Comparison of ENCODE assay signal across 6 cellular contexts in the genomic region with DNA sequence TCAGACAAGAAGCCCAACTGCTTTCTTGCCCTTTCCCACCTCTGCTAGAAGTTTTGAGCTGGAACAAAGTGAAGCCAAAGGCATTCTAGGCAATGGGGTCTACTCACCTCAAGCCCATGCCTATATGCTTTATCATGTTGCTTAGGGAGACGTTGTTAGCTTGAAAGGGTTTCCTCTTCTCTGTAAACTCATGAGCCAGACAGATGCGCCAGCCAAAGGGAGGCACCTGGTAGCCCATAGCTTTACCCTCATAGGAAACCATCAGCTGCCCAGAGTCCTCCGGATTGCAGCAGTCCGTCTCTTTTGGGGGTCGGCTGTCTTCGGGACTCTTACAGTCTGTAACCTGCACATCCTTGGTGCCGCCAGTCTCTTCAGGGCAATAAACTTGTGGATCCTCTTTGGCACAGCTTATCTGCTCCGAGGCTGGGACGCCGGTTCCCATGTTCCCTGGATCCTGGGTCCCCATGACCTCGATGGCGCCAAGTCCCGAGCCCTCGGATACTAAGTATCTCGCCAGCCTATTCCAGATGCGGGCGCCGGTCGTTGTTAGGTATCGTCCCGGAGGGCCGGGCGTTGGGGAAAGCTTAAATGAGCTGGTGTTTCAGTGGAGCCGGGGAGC. TPM values are rescaled to one million over a fixed set of nuclear protein-coding genes. Genes with fewer than 3 reads are reported as not detected.
DNase-seq lines count a peak whose midpoint lies in the region; ATAC-seq and TF ChIP-seq lines count a peak whose summit lies in the region.

No MANE protein-coding gene starts in this region.

- peak overlapping the region; percentile 89 for H3K27ac Mint-ChIP-seq in stimulated activated naive B cell treated with anti-CD40 and anti-IgM and Interleukin-4, amounts not matched to agents 10 μg/mL and 1 μg/mL and 100 μg/mL, for 72 hours

- H3K9me2 ChIP-seq in Loucy (replicated peaks; ENCODE audit: low read depth, low read length): no peaks in the 10 kb centered on the region

- peak overlapping the region; percentile 89 to 95 for H3K4me3 Mint-ChIP-seq in stimulated activated naive B cell treated with anti-CD40 and anti-IgM and Interleukin-4, amounts not matched to agents 10 μg/mL and 1 μg/mL and 100 μg/mL, for 72 hours

- H3K4me2 ChIP-seq in Loucy (ENCODE audit: low read depth, low read length, poor library complexity, severe bottlenecking): peak overlapping the region; percentile 87

- H3K36me3 ChIP-seq in A673 (ENCODE audit: insufficient read depth, low read length, poor library complexity, severe bottlenecking): peaks cover 23% of the 10 kb centered on the region
- peaks cover 13% of the 10 kb centered on the region; the same call in 1 of the 2 replicates for H3K36me3 ChIP-seq in Loucy (ENCODE audit: insufficient read depth, low read length)
- peaks cover 8 to 32% of the 10 kb centered on the region in 2 donors for H3K36me3 ChIP-seq in esophagus (ENCODE audit: control insufficient read depth in 2 of 2, insufficient read depth in 2 of 2, low read length in 1 of 2)

- no peak for TF ChIP-seq CTCF in A673 (conservative IDR thresholded peaks at IDR 0.05; ENCODE audit: low read depth, low read length)
- no peak for TF ChIP-seq CTCF in Loucy (conservative IDR thresholded peaks at IDR 0.05; ENCODE audit: low read length)

- POLR2A ChIA-PET in A673 (lab: Charles Lee; ENCODE audit: low non-redundant PET): interaction anchor here (0.6 to 0.8 kb wide), 2 partner anchors 15 to 16 kb away, joined by 5 to 8 read pairs; partner anchors contain the start of genes CREB3 and TLN1

- H3K79me2 ChIP-seq in Loucy (ENCODE audit: insufficient read depth, low read length): peaks cover 61% of the 10 kb centered on the region

- CTCF ChIA-PET in A673 (lab: Charles Lee): interaction anchor here (0.6 to 1.2 kb wide), 2 partner anchors 12 to 56 kb away, joined by 3 to 4 read pairs; no protein-coding TSS in a partner anchor

- peaks cover 34 to 51% of the 10 kb centered on the region in 2 donors for H3K36me3 Mint-ChIP-seq in stimulated activated naive B cell treated with anti-CD40 and anti-IgM and Interleukin-4, amounts not matched to agents 10 μg/mL and 1 μg/mL and 100 μg/mL, for 72 hours

- H3K9me3 Mint-ChIP-seq in stimulated activated naive B cell treated with anti-CD40 and anti-IgM and Interleukin-4, amounts not matched to agents 10 μg/mL and 1 μg/mL and 100 μg/mL, for 72 hours: no peaks in the 10 kb centered on the region

- peak overlapping the region; percentile 79 for H3K9ac ChIP-seq in Loucy (ENCODE audit: low read depth, low read length, poor library complexity, severe bottlenecking)

- peak in 1 of 2 donors; percentile 2 for ATAC-seq in stimulated activated naive B cell treated with anti-CD40 and anti-IgM and Interleukin-4, amounts not matched to agents 10 μg/mL and 1 μg/mL and 100 μg/mL, for 72 hours (replicated peaks)
- ATAC-seq in HG02840 (IDR thresholded peaks at IDR 0.05; ENCODE audit: low FRiP score, unreplicated experiment): no peak

- H3K27ac ChIP-seq in A673 (ENCODE audit: low read depth, low read length, poor library complexity, severe bottlenecking) (peak overlapping the region; percentile 81), esophagus (ENCODE audit: low read depth in 2 of 2, low read length in 1 of 2) (peak overlapping the region; percentile 86 to 93)

- WGBS in esophagus, 2 donors: 0 to 1% methylated on average over 24 of the region's 24 CpGs

- peaks cover 28% of the 10 kb centered on the region for H4K20me1 ChIP-seq in Loucy (ENCODE audit: insufficient read depth, low read length, poor library complexity, severe bottlenecking)

- no peaks in the 10 kb centered on the region for H3K27me3 Mint-ChIP-seq in stimulated activated naive B cell treated with anti-CD40 and anti-IgM and Interleukin-4, amounts not matched to agents 10 μg/mL and 1 μg/mL and 100 μg/mL, for 72 hours

- H3K4me1 Mint-ChIP-seq in stimulated activated naive B cell treated with anti-CD40 and anti-IgM and Interleukin-4, amounts not matched to agents 10 μg/mL and 1 μg/mL and 100 μg/mL, for 72 hours: peaks cover 41 to 75% of the 10 kb centered on the region in 2 donors

- H2AFZ ChIP-seq in Loucy (ENCODE audit: low read length): peak overlapping the region; percentile 89; the same call in 1 of the 2 replicates

- H3K4me3 ChIP-seq in A673 (ENCODE audit: low read depth, low read length, poor library complexity, severe bottlenecking) (peak overlapping the region; percentile 96), Loucy (ENCODE audit: low read length, poor library complexity, severe bottlenecking) (peak overlapping the region; percentile 90), esophagus (ENCODE audit: low read depth in 1 of 2, low read length in 2 of 2) (peak overlapping the region; percentile 81 to 96)

- no peaks in the 10 kb centered on the region for H3F3A ChIP-seq in Loucy (ENCODE audit: low read depth)

- BruUV-seq in A673 (replicated peaks; lab: Mats Ljungman, UMichigan): no TSS peak

- H3K9me3 ChIP-seq in A673 (ENCODE audit: low read depth, low read length, poor library complexity, severe bottlenecking) (no peaks in the 10 kb centered on the region), Loucy (ENCODE audit: insufficient read depth, low read depth, low read length) (no peaks in the 10 kb centered on the region), esophagus (ENCODE audit: control insufficient read depth in 2 of 2, insufficient read depth in 1 of 2, low read depth in 1 of 2, low read length in 1 of 2) (no peaks in the 10 kb centered on the region)

- H3K27me3 ChIP-seq in A673 (replicated peaks; ENCODE audit: insufficient read depth, low read depth, low read length, poor library complexity) (no peaks in the 10 kb centered on the region), Loucy (ENCODE audit: insufficient read depth, low read length, poor library complexity, severe bottlenecking) (no peaks in the 10 kb centered on the region), esophagus (ENCODE audit: control insufficient read depth in 1 of 2, insufficient read depth in 2 of 2, low read length in 2 of 2) (no peaks in the 10 kb centered on the region)

- intact Hi-C loops in A673 (cut with micrococcal nuclease; ENCODE audit: unreplicated experiment): no loop called here

- no peak for DNase-seq in A673 (ENCODE audit: low spot score)
- no peak for DNase-seq in stimulated activated naive B cell treated with anti-CD40 and anti-IgM and Interleukin-4, amounts not matched to agents 10 μg/mL and 1 μg/mL and 100 μg/mL, for 72 hours
- DNase-seq in pons (ENCODE audit: low spot score): no peak

- H3K4me1 ChIP-seq in A673 (ENCODE audit: insufficient read depth, low read length, poor library complexity, severe bottlenecking) (peaks cover 21% of the 10 kb centered on the region), Loucy (ENCODE audit: insufficient read depth, low read length, poor library complexity, severe bottlenecking) (peaks cover 38% of the 10 kb centered on the region), esophagus (ENCODE audit: control insufficient read depth in 2 of 2, insufficient read depth in 2 of 2, low read length in 1 of 2) (peaks cover 2 to 5% of the 10 kb centered on the region in 2 donors)

RNA-seq across cellular contexts. Expression of gene GBA2, which starts 0.7 kb away (rescaled TPM):
- 67.6 and 70.5 TPM in 2 replicates for total RNA-seq in A673 (2021)
- polyA plus RNA-seq in esophagus: 10 to 100 TPM; 26.7 to 45.8 TPM

RNA-seq across cellular contexts. Expression of gene RGP1, which starts 0.7 kb away (rescaled TPM):
- total RNA-seq in A673 (2021): 21.9 and 26.3 TPM in 2 replicates
- polyA plus RNA-seq in esophagus: 1 to 10 TPM; 5.3 to 6.3 TPM

RNA-seq across cellular contexts. Expression of gene MSMP, which starts 5.7 kb away (rescaled TPM):
- not detected in 2 replicates for total RNA-seq in A673 (2021)
- under 1 TPM in 1 of 2 donors, not detected in 1; 0.06 TPM for polyA plus RNA-seq in esophagus

RNA-seq across cellular contexts. Expression of gene CREB3, which starts 15.9 kb away (rescaled TPM):
- 27.6 and 29.1 TPM in 2 replicates for total RNA-seq in A673 (2021)
- polyA plus RNA-seq in esophagus: 10 to 100 TPM; 10.5 to 13.6 TPM

RNA-seq across cellular contexts. Expression of gene TLN1, which starts 16.4 kb away (rescaled TPM):
- 173 and 178 TPM in 2 replicates for total RNA-seq in A673 (2021)
- polyA plus RNA-seq in esophagus: 10 to 100 TPM; 53.2 to 89.5 TPM
